ENCODE assay signal across 8 cellular contexts in the genomic region with DNA sequence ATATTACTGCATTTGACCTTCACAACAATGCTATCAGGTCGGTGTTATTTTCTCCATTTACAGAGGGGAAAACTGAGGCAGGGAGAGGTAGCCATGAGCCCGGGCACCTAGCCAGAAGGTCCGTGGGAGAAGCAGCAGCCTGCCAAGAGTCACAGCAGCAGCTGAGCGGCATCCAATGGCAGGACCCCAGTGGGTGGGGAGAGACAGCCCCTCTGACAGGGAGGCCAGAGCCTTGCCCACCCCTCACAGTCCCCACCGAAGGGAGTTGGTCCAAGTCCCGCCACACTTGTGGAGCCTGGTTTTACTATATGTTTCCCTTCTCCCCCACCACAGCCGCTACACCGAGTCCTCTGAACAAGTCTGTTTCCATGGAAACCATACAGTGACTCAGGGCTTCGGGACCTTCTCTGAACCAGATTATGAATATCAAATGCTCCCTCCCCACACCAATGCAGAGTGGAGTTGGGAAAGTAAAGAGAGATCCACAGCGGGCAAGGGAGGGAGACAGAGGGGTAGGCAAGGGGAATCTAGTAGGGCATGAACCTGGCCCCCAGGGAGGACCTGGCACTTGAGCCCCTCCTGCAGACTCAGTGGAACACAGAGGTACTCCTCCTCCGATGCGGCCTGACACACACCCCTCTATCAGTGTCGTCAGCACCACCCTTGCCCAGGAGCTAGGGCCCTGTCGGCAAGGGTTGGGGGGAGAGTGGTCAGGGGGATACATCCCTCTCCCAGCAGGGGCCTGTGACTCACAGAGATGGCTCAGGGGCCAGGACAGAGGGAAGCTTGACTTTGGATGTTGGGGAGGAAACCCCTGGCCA. TPM values are rescaled to one million over a fixed set of nuclear protein-coding genes. Genes with fewer than 3 reads are reported as not detected.
DNase-seq lines count a peak whose midpoint lies in the region; ATAC-seq and TF ChIP-seq lines count a peak whose summit lies in the region.

No MANE protein-coding gene starts in this region.

- TF ChIP-seq CTCF in RWPE1 (conservative IDR thresholded peaks at IDR 0.05; ENCODE audit: low read depth) = no peak
- TF ChIP-seq CTCF in fibroblast of villous mesenchyme (IDR thresholded peaks at IDR 0.05; ENCODE audit: insufficient read depth, low read depth, low read length) = no peak
- TF ChIP-seq CTCF in gastroesophageal sphincter (IDR thresholded peaks at IDR 0.05) = no peak

- peaks cover 87% of the 10 kb centered on the region for H3K27me3 Mint-ChIP-seq in stimulated activated naive CD8-positive, alpha-beta T cell treated with anti-CD3 and anti-CD28 coated beads, Interleukin-15, amount 100 ng/mL, for 72 hours

- peaks cover 0 to 55% (median 12%) of the 10 kb centered on the region in 3 donors for H3K4me1 ChIP-seq in gastroesophageal sphincter

- POLR2A ChIA-PET in RWPE1 (lab: Yijun Ruan, JAX; ENCODE audit: low non-redundant PET) = no interaction called here

- no peaks in the 10 kb centered on the region for H3K9me3 Mint-ChIP-seq in stimulated activated naive CD8-positive, alpha-beta T cell treated with anti-CD3 and anti-CD28 coated beads, Interleukin-15, amount 100 ng/mL, for 72 hours

- intact Hi-C loops in left cardiac atrium (cut with DNase I) = loop anchor here in 1 of 2 donors (5.0 kb wide), 1 partner anchor 109 kb away; no protein-coding TSS in a partner anchor

- H3K27ac ChIP-seq in RWPE1 = no peak overlapping the region
- no peak overlapping the region for H3K27ac ChIP-seq in gastroesophageal sphincter

- H3K36me3 ChIP-seq in gastroesophageal sphincter = no peaks in the 10 kb centered on the region

- peaks cover 73% of the 10 kb centered on the region for H3K27me3 ChIP-seq in gastroesophageal sphincter

- H3K27ac Mint-ChIP-seq in stimulated activated naive CD8-positive, alpha-beta T cell treated with anti-CD3 and anti-CD28 coated beads, Interleukin-15, amount 100 ng/mL, for 72 hours = no peak overlapping the region

- CTCF ChIA-PET in RWPE1 (lab: Yijun Ruan, JAX) = interaction anchor here (0.6 to 2.3 kb wide), 2 partner anchors 9 to 109 kb away, joined by 3 to 11 read pairs; no protein-coding TSS in a partner anchor

- DNase-seq in activated effector memory CD4-positive, alpha-beta T cell treated with anti-CD3 and anti-CD28 coated beads, Interleukin-2, amount 50 U/mL, for 16 hours = peak; percentile 51
- no peak for DNase-seq in activated effector memory CD4-positive, alpha-beta T cell treated with Interleukin-2 at 50 U/mL for 16 hours
- DNase-seq in RWPE1 (ENCODE audit: low spot score) (peak; percentile 43), fibroblast of villous mesenchyme (ENCODE audit: low read depth) (peak; percentile 79), left cardiac atrium (no peak)
- DNase-seq in stimulated activated naive CD8-positive, alpha-beta T cell treated with anti-CD3 and anti-CD28 coated beads, Interleukin-15, amount 100 ng/mL, for 72 hours = peak in 1 of 2 donors; percentile 30

- no peak overlapping the region for H3K4me3 Mint-ChIP-seq in stimulated activated naive CD8-positive, alpha-beta T cell treated with anti-CD3 and anti-CD28 coated beads, Interleukin-15, amount 100 ng/mL, for 72 hours

- peaks cover 42% of the 10 kb centered on the region for H3K4me1 Mint-ChIP-seq in stimulated activated naive CD8-positive, alpha-beta T cell treated with anti-CD3 and anti-CD28 coated beads, Interleukin-15, amount 100 ng/mL, for 72 hours

- H3K4me3 ChIP-seq in fibroblast of villous mesenchyme (ENCODE audit: low read depth, low read length) (no peak overlapping the region), gastroesophageal sphincter (no peak overlapping the region)

- WGBS in gastroesophageal sphincter (ENCODE audit: low coverage in 1 of 2), 2 donors = 6 to 13% methylated on average over 4 to 5 of the region's 14 CpGs

- ATAC-seq in stimulated activated naive CD8-positive, alpha-beta T cell treated with anti-CD3 and anti-CD28 coated beads, Interleukin-15, amount 100 ng/mL, for 72 hours = peak; percentile 37
- no peak for ATAC-seq in gastroesophageal sphincter
- no peak for ATAC-seq in left cardiac atrium
- ATAC-seq in GM21786 (IDR thresholded peaks at IDR 0.05; ENCODE audit: unreplicated experiment) = no peak

- TF ChIP-seq EP300 in gastroesophageal sphincter (IDR thresholded peaks at IDR 0.05) = no peak

- TF ChIP-seq POLR2A in gastroesophageal sphincter (IDR thresholded peaks at IDR 0.05) = no peak

- no peaks in the 10 kb centered on the region for H3K9me3 ChIP-seq in gastroesophageal sphincter

RNA-seq across cellular contexts. Expression of a gene that starts 2.5 kb away (rescaled TPM):
- total RNA-seq in fibroblast of villous mesenchyme = 0.43 and 0.97 TPM in 2 replicates
- 1 to 10 TPM; 2.1 to 4.7 (median 2.4) TPM for total RNA-seq in gastroesophageal sphincter
- total RNA-seq in left cardiac atrium = 1 to 10 TPM; 3.2 to 3.5 TPM

Comparison
In these comparisons a context has a peak if more than half of its experiments do, and no peak if none do; other contexts are left out.
1. DNase-seq: peak in activated effector memory CD4-positive, alpha-beta T cell treated with anti-CD3 and anti-CD28 coated beads, Interleukin-2, amount 50 U/mL, for 16 hours (single experiment), RWPE1 (single experiment) and fibroblast of villous mesenchyme (single experiment); none in activated effector memory CD4-positive, alpha-beta T cell treated with Interleukin-2 at 50 U/mL for 16 hours (single experiment) and left cardiac atrium (single experiment).